ENCODE assay signal across 16 cellular contexts in the genomic region with DNA sequence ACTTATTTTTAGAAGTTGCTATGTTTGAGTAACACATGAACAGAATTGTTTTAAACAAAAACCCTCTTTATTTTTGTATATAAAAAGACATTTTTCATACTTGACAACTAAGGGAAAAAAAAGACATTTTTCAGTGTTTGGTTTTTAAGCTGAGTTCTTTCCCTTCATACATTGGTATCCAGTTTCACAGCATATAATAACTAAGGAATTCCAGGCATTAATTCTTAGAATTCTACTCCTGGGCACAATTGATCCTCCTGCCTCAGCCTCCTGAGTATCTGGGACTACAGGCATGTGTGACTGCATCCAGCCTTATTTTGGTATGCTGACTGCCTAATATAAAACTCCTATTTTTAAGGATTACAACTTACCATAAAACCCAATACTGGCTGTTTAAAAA. TPM values are rescaled to one million over a fixed set of nuclear protein-coding genes. Genes with fewer than 3 reads are reported as not detected.
A peak's percentile ranks its signal among the peaks of the same experiment; 100 is the strongest.
DNase-seq lines count a peak whose midpoint lies in the region; ATAC-seq and TF ChIP-seq lines count a peak whose summit lies in the region.
"Had no signal": no experiment of that assay in that cellular context is flagged by ENCODE, and none has a peak within 500 bp of the region (broad histone marks: within the 10 kb centered on the region; RNA-seq: fewer than 3 reads in every experiment).

No MANE protein-coding gene starts in this region.

- H3K27ac Mint-ChIP-seq in HFFc6, result peak overlapping the region; percentile 66
- H3K27ac Mint-ChIP-seq: activated B cell treated with CpG ODN at 0.5 μM for 24 hours had no signal

- H3K36me3 Mint-ChIP-seq in HFFc6 (ENCODE audit: low read depth), result no peaks in the 10 kb centered on the region
- H3K36me3 Mint-ChIP-seq: activated naive CD8-positive, alpha-beta T cell treated with anti-CD3 and anti-CD28 coated beads for 36 hours had no signal

- TF ChIP-seq CTCF in AG04450 (IDR thresholded peaks at IDR 0.05; ENCODE audit: low read depth, low read length) (no peak), HFFc6 (IDR thresholded peaks at IDR 0.05) (no peak)

- H3K9me3 Mint-ChIP-seq in HFFc6, result no peaks in the 10 kb centered on the region
- H3K9me3 Mint-ChIP-seq: activated B cell treated with CpG ODN at 0.5 μM for 24 hours; activated naive CD8-positive, alpha-beta T cell treated with anti-CD3 and anti-CD28 coated beads for 36 hours had no signal

- POLR2A ChIA-PET in AG04450 (lab: Yijun Ruan, JAX), result interaction anchor here (1.0 to 1.3 kb wide), 2 partner anchors 20 to 23 kb away, joined by 4 to 7 read pairs; no protein-coding TSS in a partner anchor

- DNase-seq in AG04450 (ENCODE audit: low read depth, low spot score), result no peak
- peak; percentile 52 for DNase-seq in HFFc6
- DNase-seq in amniotic stem cell (lab: John Stamatoyannopoulos, UW), result peak; percentile 34
- peak; percentile 52 for DNase-seq in foreskin melanocyte
- no peak for DNase-seq in cerebellar nuclear complex (lab: John Stamatoyannopoulos, UW)
- DNase-seq in left ventricle myocardium superior, result no peak
- DNase-seq in mesenteric fat pad (ENCODE audit: low spot score), result no peak
- DNase-seq: activated B cell treated with CpG ODN at 0.5 μM for 24 hours; activated CD8-positive, alpha-beta memory T cell treated with anti-CD3 and anti-CD28 coated beads, Interleukin-2, amount 50 U/mL, for 48 hours; activated naive CD8-positive, alpha-beta T cell treated with anti-CD3 and anti-CD28 coated beads for 36 hours; DMS 273 treated with DMSO at 0.1 percent for 48 hours; NCI-H1092; T-helper 1 cell had no signal

- no peaks in the 10 kb centered on the region for H3K27me3 ChIP-seq in AG04450 (ENCODE audit: control insufficient read depth, insufficient read depth, low read length)

- peak overlapping the region; percentile 57 for H3K27ac ChIP-seq in AG04450 (ENCODE audit: low read depth, low read length)

- peaks cover 2% of the 10 kb centered on the region; the same call in 1 of the 2 replicates for H3K27me3 Mint-ChIP-seq in HFFc6 (ENCODE audit: insufficient read depth)
- H3K27me3 Mint-ChIP-seq: activated B cell treated with CpG ODN at 0.5 μM for 24 hours; activated naive CD8-positive, alpha-beta T cell treated with anti-CD3 and anti-CD28 coated beads for 36 hours had no signal

- H3K4me3 ChIP-seq in AG04450 (ENCODE audit: low read depth, low read length), result no peak overlapping the region
- H3K4me3 ChIP-seq: thoracic aorta had no signal

- H3K4me3 Mint-ChIP-seq in HFFc6, result peak overlapping the region; percentile 30; the same call in 1 of the 2 replicates
- H3K4me3 Mint-ChIP-seq: activated B cell treated with CpG ODN at 0.5 μM for 24 hours; activated naive CD8-positive, alpha-beta T cell treated with anti-CD3 and anti-CD28 coated beads for 36 hours had no signal

- H3K9me3 ChIP-seq in AG04450 (ENCODE audit: control insufficient read depth, insufficient read depth, low read length), result no peaks in the 10 kb centered on the region
- H3K9me3 ChIP-seq: thoracic aorta had no signal

- H3K4me1 Mint-ChIP-seq in HFFc6 (ENCODE audit: low read depth), result peaks cover 35% of the 10 kb centered on the region
- H3K4me1 Mint-ChIP-seq: activated B cell treated with CpG ODN at 0.5 μM for 24 hours had no signal

- intact Hi-C loops in left ventricle myocardium superior (cut with micrococcal nuclease), result no loop called here

- CTCF ChIA-PET in AG04450 (lab: Charles Lee), result interaction anchor here (0.6 to 1.9 kb wide), 3 partner anchors 24 to 194 kb away, joined by 4 to 17 read pairs (median 5); no protein-coding TSS in a partner anchor

- ATAC-seq in left ventricle myocardium superior (no peak), GM18861 (IDR thresholded peaks at IDR 0.05; ENCODE audit: unreplicated experiment) (no peak)
- ATAC-seq: esophagus mucosa had no signal

RNA-seq across cellular contexts. Expression of gene FBXO47, which starts 8.4 kb away (rescaled TPM):
- polyA plus RNA-seq in AG04450 (2011; rRNA removed), result not detected in 2 replicates
- not detected in 2 replicates for polyA minus RNA-seq in AG04450 (2011; rRNA and poly(A)+ RNA removed)
- not detected for total RNA-seq in HFFc6 (2021; fragmentation: NEBNext Ultra II Directional; extraction: Animal tissue kit (Norgen Biotek cat#: 25700))
- total RNA-seq in left ventricle myocardium superior (not detected), mesenteric fat pad (not detected)
- total RNA-seq: activated B cell treated with CpG ODN at 0.5 μM for 24 hours, esophagus mucosa, thoracic aorta had no signal

Comparison
In these comparisons a context has a peak if more than half of its experiments do, and no peak if none do; other contexts are left out.
1. DNase-seq: peak in HFFc6 (single experiment), amniotic stem cell (single experiment) and foreskin melanocyte (single experiment); none in AG04450 (single experiment), cerebellar nuclear complex (0 of 2), left ventricle myocardium superior (single experiment) and mesenteric fat pad (single experiment).